13 cellular contexts compared by ENCODE assay signal in genomic region chr17:41211845-41212466, GRCh38. TPM values are rescaled to one million over a fixed set of nuclear protein-coding genes. Genes with fewer than 3 reads are reported as not detected.
A peak's percentile ranks its signal among the peaks of the same experiment; 100 is the strongest.
DNase-seq lines count a peak whose midpoint lies in the region; ATAC-seq and TF ChIP-seq lines count a peak whose summit lies in the region.
"Had no signal": no experiment of that assay in that cellular context is flagged by ENCODE, and none has a peak within 500 bp of the region (broad histone marks: within the 10 kb centered on the region; RNA-seq: fewer than 3 reads in every experiment).

No MANE protein-coding gene starts in this region.

- peak; percentile 61 for ATAC-seq in RWPE2 (ENCODE audit: low read depth)
- ATAC-seq in HG02642 (IDR thresholded peaks at IDR 0.05; ENCODE audit: poor library complexity, unreplicated experiment) = no peak

- H3K4me3 ChIP-seq in RWPE2 (ENCODE audit: severe bottlenecking) = no peak overlapping the region

- TF ChIP-seq CTCF in RWPE2 (IDR thresholded peaks at IDR 0.05; ENCODE audit: poor library complexity, severe bottlenecking) = no peak

- no peaks in the 10 kb centered on the region for H3K36me3 ChIP-seq in RWPE2 (ENCODE audit: low read depth)

- H3K27me3 ChIP-seq in RWPE2 (ENCODE audit: insufficient read depth, poor library complexity, severe bottlenecking) = no peaks in the 10 kb centered on the region

- DNase-seq in DMS79 (lab: John Stamatoyannopoulos, UW) (peak; percentile 52), LHCN-M2 (ENCODE audit: low read depth) (peak; percentile 54), RWPE2 (ENCODE audit: low spot score) (no peak), left kidney (ENCODE audit: low read depth, low spot score) (peak; percentile 7), nucleus accumbens (lab: John Stamatoyannopoulos, UW) (no peak), G401 (ENCODE audit: low spot score) (no peak)
- DNase-seq: activated CD4-positive, alpha-beta T cell treated with anti-CD3 and anti-CD28 coated beads for 48 hours; activated naive CD4-positive, alpha-beta T cell treated with Interleukin-2 at 50 U/mL for 16 hours; hypothalamus had no signal

- no peak overlapping the region for H3K27ac ChIP-seq in RWPE2 (ENCODE audit: poor library complexity, severe bottlenecking)

- no peaks in the 10 kb centered on the region for H3K4me1 ChIP-seq in RWPE2 (ENCODE audit: insufficient read depth, poor library complexity, severe bottlenecking)

- in situ Hi-C loops in G401 (cut with HindIII; ENCODE audit: low sequenced_read_pairs) = no loop called here

- no peaks in the 10 kb centered on the region for H3K9me3 ChIP-seq in RWPE2 (ENCODE audit: severe bottlenecking)

RNA-seq across cellular contexts. Expression of gene KRTAP9-2, which starts 14.5 kb away (rescaled TPM):
- total RNA-seq in LHCN-M2 (2014; rRNA removed) = not detected in 2 replicates
- polyA plus RNA-seq in LHCN-M2 (2012) = not detected
- total RNA-seq in G401 (2014; rRNA removed; shearing (Covaris generic)) = not detected in 2 replicates
- total RNA-seq: dermis microvascular lymphatic vessel endothelial cell, H1, SK-MEL-5 had no signal
- polyA plus RNA-seq: H1 had no signal

RNA-seq across cellular contexts. Expression of gene KRTAP9-3, which starts 20.3 kb away (rescaled TPM):
- total RNA-seq in LHCN-M2 (2014; rRNA removed) = not detected in 2 replicates
- not detected for polyA plus RNA-seq in LHCN-M2 (2012)
- not detected in 2 replicates for total RNA-seq in G401 (2014; rRNA removed; shearing (Covaris generic))
- total RNA-seq: dermis microvascular lymphatic vessel endothelial cell, H1, SK-MEL-5 had no signal
- polyA plus RNA-seq: H1 had no signal

RNA-seq across cellular contexts. Expression of gene KRTAP9-1, which starts 22.3 kb away (rescaled TPM):
- total RNA-seq in LHCN-M2 (2014; rRNA removed) = not detected in 2 replicates
- polyA plus RNA-seq in LHCN-M2 (2012) = not detected
- total RNA-seq in G401 (2014; rRNA removed; shearing (Covaris generic)) = not detected in 2 replicates
- total RNA-seq: dermis microvascular lymphatic vessel endothelial cell, H1, SK-MEL-5 had no signal
- polyA plus RNA-seq: H1 had no signal

RNA-seq across cellular contexts. Expression of gene KRTAP9-8, which starts 25.8 kb away (rescaled TPM):
- total RNA-seq in LHCN-M2 (2014; rRNA removed) = not detected in 2 replicates
- polyA plus RNA-seq in LHCN-M2 (2012) = not detected
- total RNA-seq in G401 (2014; rRNA removed; shearing (Covaris generic)) = not detected in 2 replicates
- total RNA-seq: dermis microvascular lymphatic vessel endothelial cell, H1, SK-MEL-5 had no signal
- polyA plus RNA-seq: H1 had no signal

RNA-seq across cellular contexts. Expression of gene KRTAP4-1, which starts 27.2 kb away (rescaled TPM):
- total RNA-seq in LHCN-M2 (2014; rRNA removed) = not detected in 2 replicates
- not detected for polyA plus RNA-seq in LHCN-M2 (2012)
- not detected in 2 replicates for total RNA-seq in G401 (2014; rRNA removed; shearing (Covaris generic))
- total RNA-seq: dermis microvascular lymphatic vessel endothelial cell, H1, SK-MEL-5 had no signal
- polyA plus RNA-seq: H1 had no signal

Comparison
In these comparisons a context has a peak if more than half of its experiments do, and no peak if none do; other contexts are left out.
1. DNase-seq: peak in DMS79 (single experiment), LHCN-M2 (single experiment) and left kidney (single experiment); none in RWPE2 (single experiment), nucleus accumbens (0 of 56) and G401 (single experiment).